ENCODE assay signal across 8 cellular contexts in genomic region chr4:4089716-4090419, GRCh38.
DNase-seq lines count a peak whose midpoint lies in the region; ATAC-seq, FAIRE-seq and TF ChIP-seq lines count a peak whose summit lies in the region.
"Not testable (repeated sequence)": the region's sequence is repeated elsewhere in the genome, so short reads cannot be mapped to it uniquely, and the experiment has no call there.

No MANE protein-coding gene starts in this region.

- not testable (repeated sequence) for H3K9me3 ChIP-seq in A549

- WGBS in A549 (ENCODE audit: missing lambda C conversion rate): 26% methylated on average over 7 of the region's 7 CpGs

- H3K27ac Mint-ChIP-seq in MCF 10A (ENCODE audit: low read depth, unreplicated experiment): not testable (repeated sequence)

- H3K36me3 Mint-ChIP-seq in MCF 10A (ENCODE audit: insufficient read depth, unreplicated experiment): not testable (repeated sequence)

- DNase-seq in A549 (ENCODE audit: low read depth in 1 of 2, low spot score in 1 of 2): peak; percentile 16 to 42
- peak; percentile 34 for DNase-seq in EH (ENCODE audit: low read depth)
- DNase-seq in HT1080 (ENCODE audit: low read depth): peak; percentile 15
- DNase-seq in RCC 7860 (ENCODE audit: low spot score): peak; percentile 4
- DNase-seq in MCF 10A (ENCODE audit: unreplicated experiment): peak; percentile 12
- peak; percentile 7 for DNase-seq in fibroblast of pulmonary artery (ENCODE audit: low read depth)
- DNase-seq in left kidney (ENCODE audit: low read depth, low spot score): peak; percentile 25
- DNase-seq in renal cortical epithelial cell (ENCODE audit: low read depth): peak; percentile 39

- not testable (repeated sequence) for TF ChIP-seq EP300 in A549 (IDR thresholded peaks at IDR 0.05)

- peak overlapping the region; percentile 46; the same call in 2 of the 3 replicates for H3K4me2 ChIP-seq in A549

- peaks cover 13% of the 10 kb centered on the region for H3K27me3 Mint-ChIP-seq in MCF 10A (ENCODE audit: insufficient read depth, unreplicated experiment)

- not testable (repeated sequence) for TF ChIP-seq CTCF in A549 (IDR thresholded peaks at IDR 0.05); MCF 10A (IDR thresholded peaks at IDR 0.05; ENCODE audit: unreplicated experiment); fibroblast of pulmonary artery (IDR thresholded peaks at IDR 0.05; ENCODE audit: low read length, missing control alignments)

- H3K4me3 ChIP-seq in A549; fibroblast of pulmonary artery (replicated peaks; ENCODE audit: low read depth, low read length): not testable (repeated sequence)

- not testable (repeated sequence) for BruUV-seq in MCF 10A (replicated peaks; lab: Mats Ljungman, UMichigan)

- H3K4me1 Mint-ChIP-seq in MCF 10A (ENCODE audit: insufficient read depth, unreplicated experiment): not testable (repeated sequence)

- POLR2A ChIA-PET in A549 (lab: Yijun Ruan, JAX); MCF 10A (lab: Yijun Ruan, JAX): not testable (repeated sequence)

- ATAC-seq in A549: not testable (repeated sequence)

- CTCF ChIA-PET in A549 (lab: Yijun Ruan, JAX); MCF 10A (lab: Yijun Ruan, JAX): not testable (repeated sequence)

- FAIRE-seq in A549 (lab: Jason Lieb, UNC); RCC 7860 (lab: Jason Lieb, UNC): not testable (repeated sequence)

- TF ChIP-seq RAD21 in A549 (conservative IDR thresholded peaks at IDR 0.05 in 1 of 2, IDR thresholded peaks at IDR 0.05 in 1 of 2): not testable (repeated sequence)

- TF ChIP-seq POLR2A in A549 (IDR thresholded peaks at IDR 0.05; ENCODE audit: low read length): not testable (repeated sequence)

- H3K9me3 Mint-ChIP-seq in MCF 10A (ENCODE audit: unreplicated experiment): not testable (repeated sequence)

- H3K27ac ChIP-seq in A549: not testable (repeated sequence)

- not testable (repeated sequence) for H3K4me3 Mint-ChIP-seq in MCF 10A (ENCODE audit: unreplicated experiment)

- intact Hi-C loops in MCF 10A (cut with micrococcal nuclease): not testable (repeated sequence)

- not testable (repeated sequence) for H3K4me1 ChIP-seq in A549

TF ChIP-seq in A549, 52 proteins besides CTCF, POLR2A, EP300 and RAD21:
- not testable (repeated sequence) for TF ChIP-seq FOSL2 (IDR thresholded peaks at IDR 0.05)
- TF ChIP-seq FOSL2 (CRISPR knock-in tag; IDR thresholded peaks at IDR 0.05): peak; percentile 62; the same call in 1 of the 2 replicates
